ENCODE assay signal across 1 cellular context in genomic region chr11:95255523-95256165, GRCh38.
TF ChIP-seq lines count a peak whose summit lies in the region.

No MANE protein-coding gene starts in this region.

TF ChIP-seq in GM23338, 12 proteins besides CTCF, POLR2A, EP300 and RAD21 (continued from another document):
- TF ChIP-seq ZNF462 (CRISPR knock-in tag; IDR thresholded peaks at IDR 0.05), result peak; percentile 19; the same call in 1 of the 2 replicates
